ENCODE assay signal across 1 cellular context in the genomic region with DNA sequence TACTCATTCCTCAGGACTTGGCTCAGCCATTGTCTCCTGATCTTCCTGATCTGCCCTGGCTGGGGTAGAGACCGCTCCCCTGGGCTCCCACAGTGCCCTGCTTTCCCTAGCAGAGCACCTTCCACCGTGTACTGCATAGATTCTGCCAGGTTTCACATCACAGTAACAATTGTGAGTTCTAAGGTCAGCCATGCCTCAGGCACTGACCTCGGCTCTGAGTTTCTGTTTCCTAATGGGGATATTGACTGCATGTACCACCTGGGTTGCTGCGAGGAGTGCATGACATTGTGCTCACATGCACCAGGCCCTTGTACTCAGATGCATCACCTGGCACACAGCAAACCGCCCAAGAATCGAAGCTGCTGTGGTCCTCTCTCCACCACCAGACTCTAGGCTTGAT.
TF ChIP-seq lines count a peak whose summit lies in the region.

No MANE protein-coding gene starts in this region.

TF ChIP-seq in GM12878, 131 proteins besides CTCF, POLR2A, EP300 and RAD21:
- TF ChIP-seq, protein P1, sequence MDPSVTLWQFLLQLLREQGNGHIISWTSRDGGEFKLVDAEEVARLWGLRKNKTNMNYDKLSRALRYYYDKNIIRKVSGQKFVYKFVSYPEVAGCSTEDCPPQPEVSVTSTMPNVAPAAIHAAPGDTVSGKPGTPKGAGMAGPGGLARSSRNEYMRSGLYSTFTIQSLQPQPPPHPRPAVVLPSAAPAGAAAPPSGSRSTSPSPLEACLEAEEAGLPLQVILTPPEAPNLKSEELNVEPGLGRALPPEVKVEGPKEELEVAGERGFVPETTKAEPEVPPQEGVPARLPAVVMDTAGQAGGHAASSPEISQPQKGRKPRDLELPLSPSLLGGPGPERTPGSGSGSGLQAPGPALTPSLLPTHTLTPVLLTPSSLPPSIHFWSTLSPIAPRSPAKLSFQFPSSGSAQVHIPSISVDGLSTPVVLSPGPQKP (IDR thresholded peaks at IDR 0.05; ENCODE audit: low read depth, low read length): no peak
- no peak for TF ChIP-seq TCF12 (IDR thresholded peaks at IDR 0.05; ENCODE audit: low read depth, low read length)
- no peak for TF ChIP-seq SIX5 (IDR thresholded peaks at IDR 0.05; ENCODE audit: low read depth, low read length, severe bottlenecking)
- TF ChIP-seq ZNF622 (IDR thresholded peaks at IDR 0.05): no peak
- TF ChIP-seq RAD51 (IDR thresholded peaks at IDR 0.05): no peak
- no peak for TF ChIP-seq POU2F2 (IDR thresholded peaks at IDR 0.05; ENCODE audit: borderline replicate concordance, low read depth, low read length)
- no peak for TF ChIP-seq BCLAF1 (IDR thresholded peaks at IDR 0.05)
- TF ChIP-seq, protein P2, sequence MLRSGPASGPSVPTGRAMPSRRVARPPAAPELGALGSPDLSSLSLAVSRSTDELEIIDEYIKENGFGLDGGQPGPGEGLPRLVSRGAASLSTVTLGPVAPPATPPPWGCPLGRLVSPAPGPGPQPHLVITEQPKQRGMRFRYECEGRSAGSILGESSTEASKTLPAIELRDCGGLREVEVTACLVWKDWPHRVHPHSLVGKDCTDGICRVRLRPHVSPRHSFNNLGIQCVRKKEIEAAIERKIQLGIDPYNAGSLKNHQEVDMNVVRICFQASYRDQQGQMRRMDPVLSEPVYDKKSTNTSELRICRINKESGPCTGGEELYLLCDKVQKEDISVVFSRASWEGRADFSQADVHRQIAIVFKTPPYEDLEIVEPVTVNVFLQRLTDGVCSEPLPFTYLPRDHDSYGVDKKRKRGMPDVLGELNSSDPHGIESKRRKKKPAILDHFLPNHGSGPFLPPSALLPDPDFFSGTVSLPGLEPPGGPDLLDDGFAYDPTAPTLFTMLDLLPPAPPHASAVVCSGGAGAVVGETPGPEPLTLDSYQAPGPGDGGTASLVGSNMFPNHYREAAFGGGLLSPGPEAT (IDR thresholded peaks at IDR 0.05; ENCODE audit: low read depth): no peak
- TF ChIP-seq PML (IDR thresholded peaks at IDR 0.05; ENCODE audit: low read length): no peak
- no peak for TF ChIP-seq MTA2 (IDR thresholded peaks at IDR 0.05; ENCODE audit: low read depth)
- TF ChIP-seq NR2C1 (IDR thresholded peaks at IDR 0.05): no peak
- TF ChIP-seq ZNF274 (IDR thresholded peaks at IDR 0.05; ENCODE audit: insufficient read depth, insufficient read length): no peak
- TF ChIP-seq NFXL1 (IDR thresholded peaks at IDR 0.05; ENCODE audit: borderline replicate concordance): no peak
- no peak for TF ChIP-seq ZBTB11 (CRISPR knock-in tag; IDR thresholded peaks at IDR 0.05)
- no peak for TF ChIP-seq SMAD5 (IDR thresholded peaks at IDR 0.05; ENCODE audit: low read depth)
- no peak for TF ChIP-seq MEF2B (IDR thresholded peaks at IDR 0.05; ENCODE audit: partially characterized antibody, poor library complexity, severe bottlenecking)
- no peak for TF ChIP-seq IKZF2 (IDR thresholded peaks at IDR 0.05)
- TF ChIP-seq YY1 (IDR thresholded peaks at IDR 0.05; ENCODE audit: low read depth, low read length): no peak
